10 cellular contexts compared by ENCODE assay signal in genomic region chr15:63818191-63818590, GRCh38. TPM values are rescaled to one million over a fixed set of nuclear protein-coding genes. Genes with fewer than 3 reads are reported as not detected.
DNase-seq lines count a peak whose midpoint lies in the region; ATAC-seq and TF ChIP-seq lines count a peak whose summit lies in the region.
"Had no signal": no experiment of that assay in that cellular context is flagged by ENCODE, and none has a peak within 500 bp of the region (broad histone marks: within the 10 kb centered on the region; RNA-seq: fewer than 3 reads in every experiment).

No MANE protein-coding gene starts in this region.

- no peak overlapping the region for H2AFZ ChIP-seq in smooth muscle cell (ENCODE audit: low read depth)

- H3K4me3 ChIP-seq in fibroblast of pulmonary artery (replicated peaks; ENCODE audit: low read depth, low read length) (no peak overlapping the region), smooth muscle cell (no peak overlapping the region)

- no peaks in the 10 kb centered on the region for H3K36me3 ChIP-seq in smooth muscle cell (ENCODE audit: low read depth)

- no peaks in the 10 kb centered on the region for H3K9me3 Mint-ChIP-seq in activated naive CD4-positive, alpha-beta T cell treated with anti-CD3 and anti-CD28 coated beads, Interleukin-2, amount 50 U/mL, for 24 hours
- H3K9me3 Mint-ChIP-seq in activated naive CD4-positive, alpha-beta T cell treated with anti-CD3 and anti-CD28 coated beads, Interleukin-2, amount 10 ng/mL, durations not matched to agents 7 days and 5 days: no peaks in the 10 kb centered on the region

- WGBS in smooth muscle cell (ENCODE audit: low lambda C conversion rate): 28% methylated on average over 4 of the region's 4 CpGs

- CTCF ChIA-PET in activated naive CD4-positive, alpha-beta T cell treated with anti-CD3 and anti-CD28 coated beads, Interleukin-2, amount 10 ng/mL, durations not matched to agents 7 days and 5 days (lab: Charles Lee): interaction anchor here (0.7 to 1.7 kb wide), 6 partner anchors 8 to 250 kb away, joined by 3 to 10 read pairs (median 4); no protein-coding TSS in a partner anchor

- no peak for DNase-seq in activated naive CD4-positive, alpha-beta T cell treated with anti-CD3 and anti-CD28 coated beads, Interleukin-2, amount 10 ng/mL, durations not matched to agents 7 days and 5 days
- DNase-seq in UCSD-AML1 (lab: John Stamatoyannopoulos, UW; ENCODE audit: unreplicated experiment) (peak; percentile 33), fibroblast of pulmonary artery (ENCODE audit: low read depth) (peak; percentile 75), smooth muscle cell (lab: John Stamatoyannopoulos, UW; ENCODE audit: unreplicated experiment) (no peak), NCI-H187 (lab: John Stamatoyannopoulos, UW) (no peak), NCI-H2196 (lab: John Stamatoyannopoulos, UW; ENCODE audit: unreplicated experiment) (no peak)
- DNase-seq: stimulated activated CD4-positive, alpha-beta T cell treated with anti-CD3 and anti-CD28 coated beads, Interleukin-2, amount 100 ng/mL, for 48 hours; substantia nigra had no signal

- TF ChIP-seq CTCF in fibroblast of pulmonary artery (IDR thresholded peaks at IDR 0.05; ENCODE audit: low read length, missing control alignments): peak; percentile 51
- no peak for TF ChIP-seq CTCF in smooth muscle cell (IDR thresholded peaks at IDR 0.05; ENCODE audit: borderline replicate concordance, insufficient read depth, poor library complexity, severe bottlenecking)

- H3K4me1 ChIP-seq in smooth muscle cell (ENCODE audit: low read depth): peaks cover 8% of the 10 kb centered on the region

- H3K36me3 Mint-ChIP-seq in activated naive CD4-positive, alpha-beta T cell treated with anti-CD3 and anti-CD28 coated beads, Interleukin-2, amount 50 U/mL, for 24 hours: peaks cover 3% of the 10 kb centered on the region
- H3K36me3 Mint-ChIP-seq in activated naive CD4-positive, alpha-beta T cell treated with anti-CD3 and anti-CD28 coated beads, Interleukin-2, amount 10 ng/mL, durations not matched to agents 7 days and 5 days: peaks cover 3% of the 10 kb centered on the region

- H3K27ac ChIP-seq in smooth muscle cell (ENCODE audit: low read depth): no peak overlapping the region

- no peaks in the 10 kb centered on the region for H3F3A ChIP-seq in smooth muscle cell (ENCODE audit: low read depth)

- H4K20me1 ChIP-seq in smooth muscle cell (ENCODE audit: low read depth): peaks cover 100% of the 10 kb centered on the region

- no peak overlapping the region for H3K9ac ChIP-seq in smooth muscle cell (ENCODE audit: low read depth)

- peaks cover 91% of the 10 kb centered on the region for H3K79me2 ChIP-seq in smooth muscle cell (ENCODE audit: low read depth)

- H3K4me2 ChIP-seq in smooth muscle cell: peak overlapping the region; percentile 28

- no peak for ATAC-seq in HG02623 (IDR thresholded peaks at IDR 0.05; ENCODE audit: unreplicated experiment)

- no peaks in the 10 kb centered on the region for H3K27me3 ChIP-seq in smooth muscle cell (ENCODE audit: low read depth)

- H3K4me1 Mint-ChIP-seq in activated naive CD4-positive, alpha-beta T cell treated with anti-CD3 and anti-CD28 coated beads, Interleukin-2, amount 50 U/mL, for 24 hours: peaks cover 90% of the 10 kb centered on the region
- peaks cover 44% of the 10 kb centered on the region for H3K4me1 Mint-ChIP-seq in activated naive CD4-positive, alpha-beta T cell treated with anti-CD3 and anti-CD28 coated beads, Interleukin-2, amount 10 ng/mL, durations not matched to agents 7 days and 5 days

- H3K27me3 Mint-ChIP-seq in activated naive CD4-positive, alpha-beta T cell treated with anti-CD3 and anti-CD28 coated beads, Interleukin-2, amount 50 U/mL, for 24 hours: no peaks in the 10 kb centered on the region
- no peaks in the 10 kb centered on the region for H3K27me3 Mint-ChIP-seq in activated naive CD4-positive, alpha-beta T cell treated with anti-CD3 and anti-CD28 coated beads, Interleukin-2, amount 10 ng/mL, durations not matched to agents 7 days and 5 days

- H3K9me3 ChIP-seq in smooth muscle cell (replicated peaks; ENCODE audit: low read depth): no peaks in the 10 kb centered on the region

- peak overlapping the region; percentile 59 for H3K27ac Mint-ChIP-seq in activated naive CD4-positive, alpha-beta T cell treated with anti-CD3 and anti-CD28 coated beads, Interleukin-2, amount 50 U/mL, for 24 hours
- H3K27ac Mint-ChIP-seq in activated naive CD4-positive, alpha-beta T cell treated with anti-CD3 and anti-CD28 coated beads, Interleukin-2, amount 10 ng/mL, durations not matched to agents 7 days and 5 days: no peak overlapping the region

- H3K4me3 Mint-ChIP-seq in activated naive CD4-positive, alpha-beta T cell treated with anti-CD3 and anti-CD28 coated beads, Interleukin-2, amount 50 U/mL, for 24 hours: peak overlapping the region; percentile 77
- no peak overlapping the region for H3K4me3 Mint-ChIP-seq in activated naive CD4-positive, alpha-beta T cell treated with anti-CD3 and anti-CD28 coated beads, Interleukin-2, amount 10 ng/mL, durations not matched to agents 7 days and 5 days

RNA-seq across cellular contexts. Expression of gene HERC1, which starts 15.6 kb away (rescaled TPM):
- 87.3 and 89.0 TPM in 2 replicates for total RNA-seq in smooth muscle cell
- 14.1 and 24.3 TPM in 2 replicates for polyA plus RNA-seq in smooth muscle cell

Comparison
In these comparisons a context has a peak if more than half of its experiments do, and no peak if none do; other contexts are left out.
1. DNase-seq: peak in UCSD-AML1 (single experiment) and fibroblast of pulmonary artery (single experiment); none in activated naive CD4-positive, alpha-beta T cell treated with anti-CD3 and anti-CD28 coated beads, Interleukin-2, amount 10 ng/mL, durations not matched to agents 7 days and 5 days (single experiment), smooth muscle cell (single experiment), NCI-H187 (0 of 2) and NCI-H2196 (single experiment).